Comparison of ENCODE assay signal across 22 cellular contexts in the genomic region with DNA sequence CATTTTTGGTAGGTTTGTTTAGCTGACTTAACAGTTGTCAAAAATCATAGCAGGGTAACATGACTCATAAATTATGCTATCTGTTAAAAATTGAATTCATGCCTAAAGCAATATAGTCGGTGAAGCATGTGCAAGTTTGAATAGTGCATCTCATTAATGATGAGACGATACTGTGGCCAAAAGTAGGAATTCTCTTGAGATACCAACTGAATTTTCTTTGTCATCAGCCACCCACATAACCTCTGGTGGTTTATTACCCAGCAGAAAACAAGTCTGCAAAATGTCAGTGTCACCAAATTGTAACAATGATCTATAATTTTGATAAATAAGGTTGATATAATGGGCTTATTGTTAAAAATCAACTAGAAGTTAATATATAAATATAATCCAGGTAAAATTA.
DNase-seq lines count a peak whose midpoint lies in the region; ATAC-seq and TF ChIP-seq lines count a peak whose summit lies in the region.
"Had no signal": no experiment of that assay in that cellular context is flagged by ENCODE, and none has a peak within 500 bp of the region (broad histone marks: within the 10 kb centered on the region; RNA-seq: fewer than 3 reads in every experiment).

No MANE protein-coding gene starts in this region.

- H3K27me3 ChIP-seq in heart right ventricle = no peaks in the 10 kb centered on the region
- H3K27me3 ChIP-seq: BLaER1 treated with 17β-estradiol and CSF1 and Interleukin-3, amounts not matched to agents 10 nM and 100 nM had no signal

- H3K4me3 ChIP-seq in SK-N-MC (peak overlapping the region; percentile 60), fibroblast of the aortic adventitia (ENCODE audit: low read depth, low read length) (no peak overlapping the region), heart right ventricle (no peak overlapping the region)
- H3K4me3 ChIP-seq: BLaER1 treated with 17β-estradiol and CSF1 and Interleukin-3, amounts not matched to agents 10 nM and 100 nM; GM12878; PC-9 had no signal

- no peak for ATAC-seq in GM18520 (IDR thresholded peaks at IDR 0.05; ENCODE audit: unreplicated experiment)
- ATAC-seq in GM19452 (IDR thresholded peaks at IDR 0.05; ENCODE audit: unreplicated experiment) = no peak
- ATAC-seq in heart right ventricle = no peak
- ATAC-seq: GM12878 had no signal

- H3K27ac ChIP-seq in SK-N-MC = peak overlapping the region; percentile 92
- H3K27ac ChIP-seq in heart right ventricle = no peak overlapping the region
- H3K27ac ChIP-seq: PC-9 had no signal

- peak; percentile 19 for DNase-seq in M059J (ENCODE audit: low read depth)
- DNase-seq in SK-N-MC (ENCODE audit: low read depth, low spot score) = no peak
- peak; percentile 2 for DNase-seq in fibroblast of the aortic adventitia (ENCODE audit: low read depth)
- DNase-seq in heart right ventricle = no peak
- DNase-seq in NOMO-1 treated with dmso at 0.1 percent for 144 hours (lab: John Stamatoyannopoulos, UW; ENCODE audit: unreplicated experiment) = no peak
- DNase-seq: CD4-positive, alpha-beta memory T cell; DND-41; GOT3; HCEC 1CT; KG1; MV-4-11; NCI-H1105 treated with DMSO at 0.1 percent for 48 hours; NCI-H2029 treated with DMSO at 0.1 percent for 48 hours; NCI-H345; NCI-H524 treated with DMSO at 0.1 percent for 48 hours; PC-9; RPMI8226; SHP77 treated with DMSO at 0.1 percent for 48 hours had no signal

- intact Hi-C loops in heart right ventricle (cut with DNase I) = no loop called here

- 59 to 63% methylated on average over 2 of the region's 2 CpGs for WGBS in heart right ventricle, 2 donors

- H3K36me3 ChIP-seq in SK-N-MC (ENCODE audit: insufficient read depth, low read length) (no peaks in the 10 kb centered on the region), heart right ventricle (no peaks in the 10 kb centered on the region)
- H3K36me3 ChIP-seq: BLaER1 treated with 17β-estradiol and CSF1 and Interleukin-3, amounts not matched to agents 10 nM and 100 nM had no signal

- no peak for TF ChIP-seq CTCF in fibroblast of the aortic adventitia (IDR thresholded peaks at IDR 0.05; ENCODE audit: insufficient read depth, low read length)
- TF ChIP-seq CTCF in heart right ventricle (IDR thresholded peaks at IDR 0.05) = no peak

- no peaks in the 10 kb centered on the region for H3K9me3 ChIP-seq in SK-N-MC (ENCODE audit: low read depth, low read length)
- no peaks in the 10 kb centered on the region for H3K9me3 ChIP-seq in heart right ventricle
- H3K9me3 ChIP-seq: BLaER1 treated with 17β-estradiol and CSF1 and Interleukin-3, amounts not matched to agents 10 nM and 100 nM had no signal

- peaks cover 0 to 10% (median 0%) of the 10 kb centered on the region in 9 donors for H3K4me1 ChIP-seq in heart right ventricle

- peak overlapping the region; percentile 7 for H3K9ac ChIP-seq in SK-N-MC (ENCODE audit: insufficient read length)

Comparison
In these comparisons a context has a peak if more than half of its experiments do, and no peak if none do; other contexts are left out.
1. DNase-seq: peak in M059J (single experiment) and fibroblast of the aortic adventitia (single experiment); none in SK-N-MC (single experiment), heart right ventricle (0 of 2) and NOMO-1 treated with dmso at 0.1 percent for 144 hours (single experiment).